Comparison of ENCODE assay signal across 9 cellular contexts in genomic region chr3:124772081-124772831, GRCh38. TPM values are rescaled to one million over a fixed set of nuclear protein-coding genes. Genes with fewer than 3 reads are reported as not detected.
DNase-seq lines count a peak whose midpoint lies in the region; ATAC-seq and TF ChIP-seq lines count a peak whose summit lies in the region.
"Had no signal": no experiment of that assay in that cellular context is flagged by ENCODE, and none has a peak within 500 bp of the region (broad histone marks: within the 10 kb centered on the region; RNA-seq: fewer than 3 reads in every experiment).

No MANE protein-coding gene starts in this region.

- H3K9me3 ChIP-seq in SJSA1 (replicated peaks) = no peaks in the 10 kb centered on the region
- H3K9me3 ChIP-seq in mucosa of descending colon = no peaks in the 10 kb centered on the region

- H3K4me3 ChIP-seq in SJSA1 (no peak overlapping the region), mucosa of descending colon (no peak overlapping the region)
- H3K4me3 ChIP-seq: GM12878 had no signal

- no peak for TF ChIP-seq CTCF in mucosa of descending colon (IDR thresholded peaks at IDR 0.05)

- H3K27me3 ChIP-seq in SJSA1 (replicated peaks) = no peaks in the 10 kb centered on the region

- H3K36me3 ChIP-seq in SJSA1 = peaks cover 12% of the 10 kb centered on the region
- H3K36me3 ChIP-seq in mucosa of descending colon (ENCODE audit: low read depth) = no peaks in the 10 kb centered on the region

- intact Hi-C loops in mucosa of descending colon (cut with DNase I, micrococcal nuclease) = no loop called here

- peak overlapping the region; percentile 33 for H3K27ac ChIP-seq in SJSA1

- no peak for ATAC-seq in GM19395 (IDR thresholded peaks at IDR 0.05; ENCODE audit: unreplicated experiment)
- no peak for ATAC-seq in mucosa of descending colon
- ATAC-seq: GM12878 had no signal

- H3K4me1 ChIP-seq in SJSA1 (replicated peaks) (peaks cover 36% of the 10 kb centered on the region), mucosa of descending colon (ENCODE audit: low read depth) (no peaks in the 10 kb centered on the region)

- peak; percentile 64 for DNase-seq in GM03348 (ENCODE audit: low spot score)
- DNase-seq in SJSA1 (ENCODE audit: low read depth in 1 of 2, low spot score in 2 of 2) = peak; percentile 69 to 74
- DNase-seq in globus pallidus (ENCODE audit: low spot score) = peak; percentile 85
- peak; percentile 92 for DNase-seq in pons (ENCODE audit: low spot score)
- DNase-seq in NCI-H1930 (lab: John Stamatoyannopoulos, UW) = no peak
- DNase-seq in CD1c-positive myeloid dendritic cell (ENCODE audit: extremely low spot score) = no peak
- no peak for DNase-seq in mucosa of descending colon

RNA-seq across cellular contexts. Expression of gene UMPS, which starts 42.0 kb away (rescaled TPM):
- 31.8 and 42.2 TPM in 2 replicates for total RNA-seq in SJSA1 (2014; rRNA removed; shearing (Covaris generic))
- 10 to 100 TPM; 22.6 to 25.7 (median 23.6) TPM for total RNA-seq in mucosa of descending colon

Comparison
In these comparisons a context has a peak if more than half of its experiments do, and no peak if none do; other contexts are left out.
1. DNase-seq: peak in GM03348 (single experiment), SJSA1 (2 of 2), globus pallidus (single experiment) and pons (single experiment); none in NCI-H1930 (0 of 2), CD1c-positive myeloid dendritic cell (single experiment) and mucosa of descending colon (0 of 3).